ENCODE assay signal across 8 cellular contexts in genomic region chr1:111507411-111508201, GRCh38. TPM values are rescaled to one million over a fixed set of nuclear protein-coding genes. Genes with fewer than 3 reads are reported as not detected.
DNase-seq lines count a peak whose midpoint lies in the region; ATAC-seq and TF ChIP-seq lines count a peak whose summit lies in the region.

No MANE protein-coding gene starts in this region.

- H2AFZ ChIP-seq in OCI-LY7 (ENCODE audit: low read length) = peak overlapping the region; percentile 67

- no peaks in the 10 kb centered on the region for H4K20me1 ChIP-seq in OCI-LY7 (ENCODE audit: insufficient read depth, low read length)

- H3K4me1 ChIP-seq in OCI-LY7 (ENCODE audit: insufficient read depth, low read length, poor library complexity, severe bottlenecking) = peaks cover 75% of the 10 kb centered on the region
- H3K4me1 ChIP-seq in foreskin keratinocyte = peaks cover 12% of the 10 kb centered on the region
- peaks cover 73% of the 10 kb centered on the region in 2 experiments for H3K4me1 ChIP-seq in neutrophil (ENCODE audit: control insufficient read depth in 1 of 2, insufficient read depth in 1 of 2, low read depth in 1 of 2, low read length in 1 of 2)
- H3K4me1 ChIP-seq in tibial artery = peaks cover 0 to 35% (median 29%) of the 10 kb centered on the region in 4 donors

- CTCF ChIA-PET in OCI-LY7 (lab: Charles Lee; ENCODE audit: unreplicated experiment) = interaction anchor here (0.6 to 2.3 kb wide), 19 partner anchors 9 to 287 kb away, joined by 3 to 15 read pairs (median 4); no protein-coding TSS in a partner anchor

- peaks cover 4% of the 10 kb centered on the region for H3K27me3 ChIP-seq in foreskin keratinocyte
- H3K27me3 ChIP-seq in neutrophil = no peaks in the 10 kb centered on the region
- no peaks in the 10 kb centered on the region for H3K27me3 ChIP-seq in tibial artery

- peak overlapping the region; percentile 63 for H3K4me3 ChIP-seq in OCI-LY7 (ENCODE audit: low read depth, low read length, poor library complexity, severe bottlenecking)
- H3K4me3 ChIP-seq in neutrophil (ENCODE audit: low read depth in 1 of 2, low read length in 1 of 2) = peak overlapping the region; percentile 56 to 63
- peak overlapping the region; percentile 23 to 44 for H3K4me3 ChIP-seq in tibial artery

- H3K9me3 ChIP-seq in OCI-LY7 (ENCODE audit: low read length) = no peaks in the 10 kb centered on the region
- no peaks in the 10 kb centered on the region for H3K9me3 ChIP-seq in neutrophil
- no peaks in the 10 kb centered on the region for H3K9me3 ChIP-seq in tibial artery

- DNase-seq in OCI-LY7 (ENCODE audit: low spot score) = peak; percentile 97
- peak; percentile 63 for DNase-seq in activated T-helper 1 cell treated with Interleukin-2 at 50 U/mL for 16 hours (ENCODE audit: low read depth)
- DNase-seq in foreskin keratinocyte = peak; percentile 9 to 59
- DNase-seq in tibial artery = peak; percentile 79 to 89

- TF ChIP-seq CTCF in 22Rv1 (IDR thresholded peaks at IDR 0.05) = no peak
- no peak for TF ChIP-seq CTCF in OCI-LY7 (conservative IDR thresholded peaks at IDR 0.05; ENCODE audit: low read length)
- no peak for TF ChIP-seq CTCF in foreskin keratinocyte (conservative IDR thresholded peaks at IDR 0.05)
- peak; percentile 51 for TF ChIP-seq CTCF in neutrophil (IDR thresholded peaks at IDR 0.05)
- no peak for TF ChIP-seq CTCF in tibial artery (IDR thresholded peaks at IDR 0.05)

- H3K27ac ChIP-seq in 22Rv1 (peak overlapping the region; percentile 81), OCI-LY7 (ENCODE audit: low read depth, low read length, poor library complexity, severe bottlenecking) (peak overlapping the region; percentile 97), foreskin keratinocyte (no peak overlapping the region), neutrophil (peak overlapping the region; percentile 100), tibial artery (peak overlapping the region; percentile 90 to 96)

- H3K4me2 ChIP-seq in OCI-LY7 (ENCODE audit: low read length) = peak overlapping the region; percentile 90

- POLR2A ChIA-PET in OCI-LY7 (lab: Charles Lee) = interaction anchor here (0.5 to 3.5 kb wide), 28 partner anchors 9 to 293 kb away, joined by 3 to 27 read pairs (median 5); partner anchors contain the start of genes DDX20, INKA2, RAP1A and WDR77

- H3K36me3 ChIP-seq in OCI-LY7 (ENCODE audit: insufficient read depth, low read length) (no peaks in the 10 kb centered on the region), neutrophil (no peaks in the 10 kb centered on the region), tibial artery (no peaks in the 10 kb centered on the region)

- no peaks in the 10 kb centered on the region for H3K79me2 ChIP-seq in OCI-LY7 (ENCODE audit: insufficient read depth, low read depth, low read length)

- intact Hi-C loops in OCI-LY7 (cut with micrococcal nuclease; ENCODE audit: unreplicated experiment) = loop anchor here (1.0 to 5.0 kb wide), 11 partner anchors 31 to 375 kb away; partner anchors contain the start of genes ATP5PB, DDX20, INKA2 and WDR77
- intact Hi-C loops in tibial artery (cut with DNase I; ENCODE audit: low total_unique reads) = loop anchor here (2.0 to 10.0 kb wide), 2 partner anchors 149 to 227 kb away; partner anchors contain the start of gene INKA2

- H3K9me2 ChIP-seq in OCI-LY7 (ENCODE audit: insufficient read depth, low read length) = no peaks in the 10 kb centered on the region

- BruUV-seq in OCI-LY7 (replicated peaks; lab: Mats Ljungman, UMichigan) = TSS peak; percentile 81

- ATAC-seq in GM18873 (IDR thresholded peaks at IDR 0.05; ENCODE audit: low FRiP score, unreplicated experiment) = peak; percentile 42
- ATAC-seq in HG03095 (IDR thresholded peaks at IDR 0.05; ENCODE audit: unreplicated experiment) = peak; percentile 39
- ATAC-seq in foreskin keratinocyte = peak; percentile 63

RNA-seq across cellular contexts. Expression of gene ADORA3, which starts 4.2 kb away (rescaled TPM):
- not detected in 2 replicates for total RNA-seq in OCI-LY7 (2014; rRNA removed; shearing (Covaris generic))
- total RNA-seq in OCI-LY7 (2022) (0.17 TPM in 1 of 2 replicates, not detected in the other), foreskin keratinocyte (not detected in 2 replicates)
- not detected in 2 replicates for polyA plus RNA-seq in foreskin keratinocyte

RNA-seq across cellular contexts. Expression of gene TMIGD3, which starts 4.2 kb away (rescaled TPM):
- total RNA-seq in OCI-LY7 (2014; rRNA removed; shearing (Covaris generic)) = not detected in 2 replicates
- total RNA-seq in OCI-LY7 (2022) (not detected in 2 replicates), foreskin keratinocyte (not detected in 2 replicates)
- polyA plus RNA-seq in foreskin keratinocyte = not detected in 2 replicates

RNA-seq across cellular contexts. Expression of gene C1orf162, which starts 33.8 kb away (rescaled TPM):
- 0.39 and 1.3 TPM in 2 replicates for total RNA-seq in OCI-LY7 (2014; rRNA removed; shearing (Covaris generic))
- total RNA-seq in OCI-LY7 (2022) (1.1 and 1.4 TPM in 2 replicates), foreskin keratinocyte (0.11 and 0.24 TPM in 2 replicates)
- 0.13 and 0.25 TPM in 2 replicates for polyA plus RNA-seq in foreskin keratinocyte

RNA-seq across cellular contexts. Expression of gene ATP5PB, which starts 58.3 kb away (rescaled TPM):
- 286 and 291 TPM in 2 replicates for total RNA-seq in OCI-LY7 (2014; rRNA removed; shearing (Covaris generic))
- 285 and 303 TPM in 2 replicates for total RNA-seq in OCI-LY7 (2022)
- 386 and 391 TPM in 2 replicates for total RNA-seq in foreskin keratinocyte
- 322 and 382 TPM in 2 replicates for polyA plus RNA-seq in foreskin keratinocyte

RNA-seq across cellular contexts. Expression of gene WDR77, which starts 58.5 kb away (rescaled TPM):
- 63.0 and 97.3 TPM in 2 replicates for total RNA-seq in OCI-LY7 (2014; rRNA removed; shearing (Covaris generic))
- total RNA-seq in OCI-LY7 (2022) = 59.9 and 66.4 TPM in 2 replicates
- total RNA-seq in foreskin keratinocyte = 66.6 and 74.0 TPM in 2 replicates
- polyA plus RNA-seq in foreskin keratinocyte = 63.6 and 80.5 TPM in 2 replicates

Comparison
In these comparisons a context has a peak if more than half of its experiments do, and no peak if none do; other contexts are left out.
1. DNase-seq: peak in every context shown above with its lines; median percentile 97 in OCI-LY7; 84 in tibial artery; 63 in activated T-helper 1 cell treated with Interleukin-2 at 50 U/mL for 16 hours; 34 in foreskin keratinocyte.